32 cellular contexts compared by ENCODE assay signal in genomic region chr6:67875877-67876383, GRCh38.
"Had no signal": no experiment of that assay in that cellular context is flagged by ENCODE, and none has a peak within 500 bp of the region (broad histone marks: within the 10 kb centered on the region; RNA-seq: fewer than 3 reads in every experiment).

No MANE protein-coding gene starts in this region.

- H3K36me3 ChIP-seq: adrenal gland, Peyer's patch had no signal

- H3K4me3 Mint-ChIP-seq: activated B cell treated with CpG ODN at 0.5 μM for 24 hours; activated CD4-positive, alpha-beta memory T cell treated with anti-CD3 and anti-CD28 coated beads for 36 hours; activated naive CD4-positive, alpha-beta T cell treated with anti-CD3 and anti-CD28 coated beads for 36 hours; activated T-cell treated with anti-CD3 and anti-CD28 coated beads, Interleukin-2, amount 50 U/mL, for 4 hours; activated T-helper 1 cell treated with anti-CD3 and anti-CD28 coated beads, Interleukin-12 subunit alpha, Interleukin-12 subunit beta, Interleukin-2, Interleukin-4 antibody, amounts not matched to agents 30 ng/mL and 10 ng/mL and 1 ng/mL, durations not matched to agents 14 hours and 24 hours and 36 hours; brain had no signal

- H3K27ac ChIP-seq: adrenal gland, Peyer's patch, VCaP had no signal

- H3K27ac Mint-ChIP-seq: activated B cell treated with CpG ODN at 0.5 μM for 24 hours; activated CD4-positive, alpha-beta memory T cell treated with anti-CD3 and anti-CD28 coated beads for 36 hours; activated naive CD4-positive, alpha-beta T cell treated with anti-CD3 and anti-CD28 coated beads for 36 hours; activated naive CD4-positive, alpha-beta T cell treated with anti-CD3 and anti-CD28 coated beads, Interleukin-2, amount 50 U/mL, for 72 hours; activated T-helper 1 cell treated with anti-CD3 and anti-CD28 coated beads, Interleukin-12 subunit alpha, Interleukin-12 subunit beta, Interleukin-2, Interleukin-4 antibody, amounts not matched to agents 30 ng/mL and 10 ng/mL and 1 ng/mL, durations not matched to agents 14 hours and 24 hours and 36 hours; brain had no signal

- H3K27me3 Mint-ChIP-seq: activated B cell treated with CpG ODN at 0.5 μM for 24 hours; activated CD4-positive, alpha-beta memory T cell treated with anti-CD3 and anti-CD28 coated beads for 36 hours; brain had no signal

- H3K4me3 ChIP-seq: adrenal gland, Peyer's patch had no signal

- DNase-seq: activated B cell treated with CpG ODN at 0.5 μM for 24 hours; activated CD4-positive, alpha-beta memory T cell treated with anti-CD3 and anti-CD28 coated beads for 36 hours; activated CD4-positive, alpha-beta T cell treated with anti-CD3 and anti-CD28 coated beads for 4 hours; activated CD4-positive, alpha-beta T cell treated with anti-CD3 and anti-CD28 coated beads, Interleukin-2, amount 50 U/mL, for 1 hour; activated CD4-positive, CD25-positive, alpha-beta regulatory T cell treated with anti-CD3 and anti-CD28 coated beads, Interleukin-2, amount 50 U/mL, for 72 hours; activated CD8-positive, alpha-beta memory T cell treated with anti-CD3 and anti-CD28 coated beads, Interleukin-2, amount 50 U/mL, for 4 hours; activated gamma-delta T cell treated with Interleukin-2 at 50 U/mL for 16 hours; activated naive CD4-positive, alpha-beta T cell treated with anti-CD3 and anti-CD28 coated beads for 36 hours; activated T-cell treated with anti-CD3 and anti-CD28 coated beads for 4 hours; activated T-cell treated with anti-CD3 and anti-CD28 coated beads, Interleukin-2, amount 50 U/mL, for 4 hours; adrenal gland; anterior cingulate cortex; caudate nucleus; cerebellar nuclear complex; MM.1S; MV-4-11; NCI-H1092; NCI-H1436 treated with DMSO at 0.1 percent for 48 hours; NCI-H1694 treated with DMSO at 0.1 percent for 48 hours; NCI-H2029; NCI-H345; NCI-H524 treated with DMSO at 0.1 percent for 48 hours; PC-3; Peyer's patch; RPMI8226; SHP77 treated with DMSO at 0.1 percent for 48 hours; T1000 had no signal

- ATAC-seq: activated naive CD4-positive, alpha-beta T cell treated with anti-CD3 and anti-CD28 coated beads, Interleukin-2, amount 50 U/mL, for 72 hours; activated T-cell treated with anti-CD3 and anti-CD28 coated beads, Interleukin-2, amount 50 U/mL, for 4 hours; PC-3 had no signal

- H3K4me1 Mint-ChIP-seq: activated B cell treated with CpG ODN at 0.5 μM for 24 hours, brain had no signal

- H3K27me3 ChIP-seq: adrenal gland, Peyer's patch had no signal

- FAIRE-seq: bronchial epithelial cell had no signal

- H3K4me1 ChIP-seq: adrenal gland, Peyer's patch had no signal

- H3K9me3 ChIP-seq: adrenal gland had no signal
